8 cellular contexts compared by ENCODE assay signal in the genomic region with DNA sequence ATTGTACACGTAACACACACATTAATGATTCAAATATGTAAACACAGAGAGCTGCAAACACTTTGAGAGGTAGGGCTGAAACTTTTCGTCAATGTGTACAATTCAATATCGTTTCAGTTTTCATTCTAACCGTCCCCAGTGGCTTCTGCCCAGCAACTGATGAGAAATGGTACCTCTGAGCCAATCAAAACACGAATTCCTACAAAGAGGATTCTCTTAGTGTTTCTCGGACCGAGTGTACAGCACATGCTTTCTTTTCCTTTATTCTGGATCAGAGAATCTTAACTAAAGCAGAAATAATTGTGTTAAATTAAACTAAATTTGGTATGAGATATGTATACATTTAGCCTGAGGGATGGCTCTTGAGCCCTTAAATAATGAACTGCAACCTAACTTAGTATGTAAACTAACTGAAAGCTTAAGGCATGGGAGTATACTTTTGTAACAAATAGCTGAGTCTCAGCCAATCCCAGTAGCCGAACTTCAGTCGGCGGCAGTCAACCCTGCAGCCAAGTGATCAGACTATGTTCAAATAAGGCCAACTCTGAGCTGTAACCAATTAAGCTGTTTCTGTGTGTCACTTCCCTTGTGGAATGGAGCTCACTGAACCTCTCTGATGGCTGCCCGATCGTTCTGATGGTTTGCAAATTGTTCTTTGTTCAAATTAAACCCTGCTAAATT. TPM values are rescaled to one million over a fixed set of nuclear protein-coding genes. Genes with fewer than 3 reads are reported as not detected.
DNase-seq lines count a peak whose midpoint lies in the region; ATAC-seq and TF ChIP-seq lines count a peak whose summit lies in the region.

No MANE protein-coding gene starts in this region.

- H3K27ac ChIP-seq in GM23338 (ENCODE audit: low read depth): peak overlapping the region; percentile 75
- H3K27ac ChIP-seq in thymus (ENCODE audit: low read depth): peak overlapping the region; percentile 98

- no peaks in the 10 kb centered on the region for H3K27me3 ChIP-seq in GM23338 (ENCODE audit: insufficient read depth)
- H3K27me3 ChIP-seq in thymus (ENCODE audit: control insufficient read depth, insufficient read depth): no peaks in the 10 kb centered on the region

- H3K4me3 ChIP-seq in GM23338 (peak overlapping the region; percentile 13; the same call in 1 of the 2 replicates), LNCaP clone FGC (ENCODE audit: low read depth, low read length) (peak overlapping the region; percentile 54), thymus (ENCODE audit: low read length) (peak overlapping the region; percentile 61)

- H3K9me3 Mint-ChIP-seq in GM23338 (peaks cover 21% of the 10 kb centered on the region), osteocyte (ENCODE audit: unreplicated experiment) (peaks cover 8% of the 10 kb centered on the region)
- H3K9me3 Mint-ChIP-seq in activated naive CD4-positive, alpha-beta T cell treated with anti-CD3 and anti-CD28 coated beads, Interleukin-2, amount 10 ng/mL, durations not matched to agents 7 days and 5 days: peaks cover 12% of the 10 kb centered on the region

- no peaks in the 10 kb centered on the region for H3K36me3 ChIP-seq in GM23338 (ENCODE audit: insufficient read depth)
- H3K36me3 ChIP-seq in thymus (ENCODE audit: control insufficient read depth, insufficient read depth): peaks cover 13% of the 10 kb centered on the region

- H3K36me3 Mint-ChIP-seq in GM23338 (ENCODE audit: low read depth) (peaks cover 36% of the 10 kb centered on the region), osteocyte (ENCODE audit: unreplicated experiment) (peaks cover 6% of the 10 kb centered on the region)
- peaks cover 49% of the 10 kb centered on the region for H3K36me3 Mint-ChIP-seq in activated naive CD4-positive, alpha-beta T cell treated with anti-CD3 and anti-CD28 coated beads, Interleukin-2, amount 10 ng/mL, durations not matched to agents 7 days and 5 days

- ATAC-seq in GM23338: peak; percentile 80

- no peaks in the 10 kb centered on the region for H3F3A ChIP-seq in GM23338 (replicated peaks; ENCODE audit: low read depth)

- WGBS in thymus: under 1% methylated on average over 12 of the region's 12 CpGs

- DNase-seq in Daoy (ENCODE audit: low read depth): peak; percentile 95
- peak; percentile 69 for DNase-seq in GM23338 (ENCODE audit: low spot score)
- DNase-seq in LNCaP clone FGC (ENCODE audit: low read depth): peak; percentile 95
- DNase-seq in SK-MEL-5 (ENCODE audit: low read depth, low spot score): peak; percentile 97
- DNase-seq in activated naive CD4-positive, alpha-beta T cell treated with anti-CD3 and anti-CD28 coated beads, Interleukin-2, amount 10 ng/mL, durations not matched to agents 7 days and 5 days: peak; percentile 89
- DNase-seq in glomerular endothelial cell (ENCODE audit: extremely low read depth, low read depth, low spot score): peak; percentile 92
- DNase-seq in osteocyte (ENCODE audit: extremely low spot score, unreplicated experiment): no peak

- CTCF ChIA-PET in activated naive CD4-positive, alpha-beta T cell treated with anti-CD3 and anti-CD28 coated beads, Interleukin-2, amount 10 ng/mL, durations not matched to agents 7 days and 5 days (lab: Charles Lee): interaction anchor here (0.9 kb wide), 2 partner anchors 18 to 132 kb away, joined by 3 read pairs; no protein-coding TSS in a partner anchor

- H3K4me1 ChIP-seq in GM23338 (ENCODE audit: insufficient read depth) (peaks cover 25% of the 10 kb centered on the region), thymus (ENCODE audit: control insufficient read depth, insufficient read depth, low read length) (peaks cover 9% of the 10 kb centered on the region)

- peak overlapping the region; percentile 90 for H3K27ac Mint-ChIP-seq in GM23338
- peak overlapping the region; percentile 100 for H3K27ac Mint-ChIP-seq in activated naive CD4-positive, alpha-beta T cell treated with anti-CD3 and anti-CD28 coated beads, Interleukin-2, amount 10 ng/mL, durations not matched to agents 7 days and 5 days
- peak overlapping the region; percentile 99 for H3K27ac Mint-ChIP-seq in osteocyte (ENCODE audit: unreplicated experiment)

- H3K27me3 Mint-ChIP-seq in GM23338 (ENCODE audit: insufficient read depth, low read depth, poor library complexity) (peaks cover 7% of the 10 kb centered on the region), osteocyte (ENCODE audit: unreplicated experiment) (no peaks in the 10 kb centered on the region)
- no peaks in the 10 kb centered on the region for H3K27me3 Mint-ChIP-seq in activated naive CD4-positive, alpha-beta T cell treated with anti-CD3 and anti-CD28 coated beads, Interleukin-2, amount 10 ng/mL, durations not matched to agents 7 days and 5 days

- H4K20me1 ChIP-seq in GM23338 (replicated peaks; ENCODE audit: insufficient read depth): no peaks in the 10 kb centered on the region

- peak overlapping the region; percentile 53 for H3K4me3 Mint-ChIP-seq in GM23338
- peak overlapping the region; percentile 92 for H3K4me3 Mint-ChIP-seq in activated naive CD4-positive, alpha-beta T cell treated with anti-CD3 and anti-CD28 coated beads, Interleukin-2, amount 10 ng/mL, durations not matched to agents 7 days and 5 days
- peak overlapping the region; percentile 86 for H3K4me3 Mint-ChIP-seq in osteocyte (ENCODE audit: unreplicated experiment)

- H3K4me2 ChIP-seq in GM23338: peak overlapping the region; percentile 45; the same call in 1 of the 2 replicates

- H3K4me1 Mint-ChIP-seq in GM23338 (peaks cover 26% of the 10 kb centered on the region), osteocyte (ENCODE audit: unreplicated experiment) (peaks cover 35% of the 10 kb centered on the region)
- peaks cover 48% of the 10 kb centered on the region for H3K4me1 Mint-ChIP-seq in activated naive CD4-positive, alpha-beta T cell treated with anti-CD3 and anti-CD28 coated beads, Interleukin-2, amount 10 ng/mL, durations not matched to agents 7 days and 5 days

- peaks cover 3% of the 10 kb centered on the region for H3K9me3 ChIP-seq in thymus (ENCODE audit: control insufficient read depth)

- no peaks in the 10 kb centered on the region for H3K79me2 ChIP-seq in GM23338 (replicated peaks; ENCODE audit: insufficient read depth)

- H2AFZ ChIP-seq in GM23338: no peak overlapping the region

- in situ Hi-C loops in SK-MEL-5 (cut with HindIII; ENCODE audit: low pct_unique_long_range_greater_than_20kb, low sequenced_read_pairs): no loop called here

- no peaks in the 10 kb centered on the region for H3K9me2 ChIP-seq in GM23338 (ENCODE audit: insufficient read depth)

- TF ChIP-seq CTCF in GM23338 (conservative IDR thresholded peaks at IDR 0.05; ENCODE audit: low read depth in 2 of 2): no peak
- no peak for TF ChIP-seq CTCF in LNCaP clone FGC (IDR thresholded peaks at IDR 0.05; ENCODE audit: control insufficient read depth, extremely low read depth, insufficient read depth)
- TF ChIP-seq CTCF in osteocyte (IDR thresholded peaks at IDR 0.05): no peak

TF ChIP-seq in GM23338, 12 proteins besides CTCF, POLR2A, EP300 and RAD21 (continues in another document):
- TF ChIP-seq EZH2phosphoT487 (IDR thresholded peaks at IDR 0.05; ENCODE audit: unreplicated experiment) (no peak), STAT1 (IDR thresholded peaks at IDR 0.05; ENCODE audit: unreplicated experiment) (no peak), EZH2 (IDR thresholded peaks at IDR 0.05; ENCODE audit: low read depth, unreplicated experiment) (no peak), POLR2AphosphoS5 (IDR thresholded peaks at IDR 0.05; ENCODE audit: low read depth) (no peak), ZNF331 (CRISPR knock-in tag; IDR thresholded peaks at IDR 0.05; ENCODE audit: low read depth) (no peak), CREB1 (CRISPR knock-in tag; IDR thresholded peaks at IDR 0.05; ENCODE audit: low read depth) (peak; percentile 79)

RNA-seq across cellular contexts. Expression of a gene that starts 16.1 kb away (rescaled TPM):
- total RNA-seq in Daoy (2014; rRNA removed; shearing (Covaris generic)): 11.1 and 14.0 TPM in 2 replicates
- total RNA-seq in GM23338 (2014; rRNA removed; shearing (Covaris generic)): 6.5 and 7.0 TPM in 2 replicates
- polyA plus RNA-seq in GM23338 (2016; fragmentation: Nextera tagmentation; extraction: Ambion mirVana) (6.3 and 7.0 TPM in 2 replicates), thymus (26.9 TPM)
- total RNA-seq in SK-MEL-5 (2014; rRNA removed; shearing (Covaris generic)): 15.1 and 16.7 TPM in 2 replicates
- polyA plus RNA-seq in SK-MEL-5 (2015; cell fraction: cytosol; rRNA removed): 6.7 and 10.1 TPM in 2 replicates
- 33.1 and 36.8 TPM in 2 replicates for polyA plus RNA-seq in SK-MEL-5 (2015; cell fraction: nucleus; rRNA removed)
- total RNA-seq in glomerular endothelial cell (12.2 and 21.6 TPM in 2 replicates), osteocyte (27.0 and 27.7 TPM in 2 replicates)

RNA-seq across cellular contexts. Expression of a gene that starts 26.2 kb away (rescaled TPM):
- total RNA-seq in Daoy (2014; rRNA removed; shearing (Covaris generic)): not detected in 2 replicates
- 0.38 and 0.50 TPM in 2 replicates for total RNA-seq in GM23338 (2014; rRNA removed; shearing (Covaris generic))
- polyA plus RNA-seq in GM23338 (2016; fragmentation: Nextera tagmentation; extraction: Ambion mirVana) (0.09 and 0.13 TPM in 2 replicates), thymus (0.16 TPM)
- not detected in 2 replicates for total RNA-seq in SK-MEL-5 (2014; rRNA removed; shearing (Covaris generic))
- not detected in 2 replicates for polyA plus RNA-seq in SK-MEL-5 (2015; cell fraction: cytosol; rRNA removed)
- not detected in 2 replicates for polyA plus RNA-seq in SK-MEL-5 (2015; cell fraction: nucleus; rRNA removed)
- total RNA-seq in glomerular endothelial cell (not detected in 2 replicates), osteocyte (not detected in 2 replicates)

RNA-seq across cellular contexts. Expression of a gene that starts 33.6 kb away (rescaled TPM):
- total RNA-seq in Daoy (2014; rRNA removed; shearing (Covaris generic)): 2.4 and 6.9 TPM in 2 replicates
- 1.5 and 5.6 TPM in 2 replicates for total RNA-seq in GM23338 (2014; rRNA removed; shearing (Covaris generic))
- polyA plus RNA-seq in GM23338 (2016; fragmentation: Nextera tagmentation; extraction: Ambion mirVana) (1.2 and 1.3 TPM in 2 replicates), thymus (19.3 TPM)
- total RNA-seq in SK-MEL-5 (2014; rRNA removed; shearing (Covaris generic)): 9.1 and 9.9 TPM in 2 replicates
- polyA plus RNA-seq in SK-MEL-5 (2015; cell fraction: cytosol; rRNA removed): 9.9 and 13.1 TPM in 2 replicates
- polyA plus RNA-seq in SK-MEL-5 (2015; cell fraction: nucleus; rRNA removed): 66.3 and 69.6 TPM in 2 replicates
- total RNA-seq in glomerular endothelial cell (13.0 and 16.9 TPM in 2 replicates), osteocyte (17.3 and 17.7 TPM in 2 replicates)
